Comparison of ENCODE assay signal across 2 cellular contexts in the genomic region with DNA sequence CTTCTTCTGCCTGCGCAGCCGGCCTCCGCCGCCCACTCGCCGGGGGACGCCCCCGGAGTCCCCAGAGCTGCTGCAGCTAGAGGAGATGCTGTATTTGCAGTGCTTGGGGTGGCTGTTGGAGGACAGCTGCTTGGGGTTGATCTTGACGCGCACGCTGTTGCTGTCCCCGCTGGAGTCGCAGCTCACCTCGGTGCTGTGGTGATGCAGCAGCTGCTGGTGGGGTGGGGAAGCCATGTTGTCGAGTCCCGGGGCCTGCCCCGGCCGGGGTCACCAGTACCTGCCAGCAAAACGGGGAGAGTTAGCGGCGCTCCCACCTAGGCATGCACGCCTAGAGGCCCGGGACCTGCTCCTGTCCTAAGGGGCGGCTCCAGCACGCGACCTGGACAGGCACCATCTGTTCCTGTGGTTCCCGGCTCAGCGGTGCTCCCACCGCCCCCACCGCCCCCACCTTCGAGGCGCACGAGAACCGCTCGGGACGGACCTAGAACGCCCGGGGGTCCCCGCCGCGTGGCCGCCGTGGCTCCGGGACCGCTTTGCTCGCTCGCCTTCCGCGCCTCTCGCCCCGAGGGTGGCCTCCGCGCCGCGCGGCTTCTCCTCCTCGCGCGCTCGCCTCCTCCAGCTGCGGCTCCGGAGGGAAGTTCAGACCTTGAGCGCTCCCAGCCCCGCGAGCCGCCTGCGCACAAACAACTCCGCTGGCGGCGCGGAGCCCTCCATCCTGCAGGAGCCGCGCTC.
A peak's percentile ranks its signal among the peaks of the same experiment; 100 is the strongest.
TF ChIP-seq lines count a peak whose summit lies in the region.

No MANE protein-coding gene starts in this region.

TF ChIP-seq in A549, 52 proteins besides CTCF, POLR2A, EP300 and RAD21:
- TF ChIP-seq KDM1A (IDR thresholded peaks at IDR 0.05; ENCODE audit: low read depth), result no peak
- TF ChIP-seq, protein P1, sequence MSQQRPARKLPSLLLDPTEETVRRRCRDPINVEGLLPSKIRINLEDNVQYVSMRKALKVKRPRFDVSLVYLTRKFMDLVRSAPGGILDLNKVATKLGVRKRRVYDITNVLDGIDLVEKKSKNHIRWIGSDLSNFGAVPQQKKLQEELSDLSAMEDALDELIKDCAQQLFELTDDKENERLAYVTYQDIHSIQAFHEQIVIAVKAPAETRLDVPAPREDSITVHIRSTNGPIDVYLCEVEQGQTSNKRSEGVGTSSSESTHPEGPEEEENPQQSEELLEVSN (IDR thresholded peaks at IDR 0.05; ENCODE audit: borderline replicate concordance, low read depth), result 0 out of 2 replicates have a peak, but pooled peaks have one; percentile 14

TF ChIP-seq in GM12878, 131 proteins besides CTCF, POLR2A, EP300 and RAD21:
- TF ChIP-seq MEF2A (IDR thresholded peaks at IDR 0.05; ENCODE audit: insufficient read depth, low read depth, low read length) (no peak), FOXM1 (IDR thresholded peaks at IDR 0.05; ENCODE audit: low read depth, low read length) (no peak), IKZF1 (conservative IDR thresholded peaks at IDR 0.05) (no peak), BHLHE40 (IDR thresholded peaks at IDR 0.05; ENCODE audit: borderline replicate concordance in 1 of 2, low read depth in 2 of 2, low read length in 1 of 2) (no peak), PML (IDR thresholded peaks at IDR 0.05; ENCODE audit: low read length) (no peak), HDAC6 (IDR thresholded peaks at IDR 0.05; ENCODE audit: unreplicated experiment) (peak; percentile 38)
- TF ChIP-seq, protein P2, sequence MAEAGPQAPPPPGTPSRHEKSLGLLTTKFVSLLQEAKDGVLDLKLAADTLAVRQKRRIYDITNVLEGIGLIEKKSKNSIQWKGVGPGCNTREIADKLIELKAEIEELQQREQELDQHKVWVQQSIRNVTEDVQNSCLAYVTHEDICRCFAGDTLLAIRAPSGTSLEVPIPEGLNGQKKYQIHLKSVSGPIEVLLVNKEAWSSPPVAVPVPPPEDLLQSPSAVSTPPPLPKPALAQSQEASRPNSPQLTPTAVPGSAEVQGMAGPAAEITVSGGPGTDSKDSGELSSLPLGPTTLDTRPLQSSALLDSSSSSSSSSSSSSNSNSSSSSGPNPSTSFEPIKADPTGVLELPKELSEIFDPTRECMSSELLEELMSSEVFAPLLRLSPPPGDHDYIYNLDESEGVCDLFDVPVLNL (IDR thresholded peaks at IDR 0.05; ENCODE audit: low read depth, low read length), result no peak
- TF ChIP-seq, protein P3, sequence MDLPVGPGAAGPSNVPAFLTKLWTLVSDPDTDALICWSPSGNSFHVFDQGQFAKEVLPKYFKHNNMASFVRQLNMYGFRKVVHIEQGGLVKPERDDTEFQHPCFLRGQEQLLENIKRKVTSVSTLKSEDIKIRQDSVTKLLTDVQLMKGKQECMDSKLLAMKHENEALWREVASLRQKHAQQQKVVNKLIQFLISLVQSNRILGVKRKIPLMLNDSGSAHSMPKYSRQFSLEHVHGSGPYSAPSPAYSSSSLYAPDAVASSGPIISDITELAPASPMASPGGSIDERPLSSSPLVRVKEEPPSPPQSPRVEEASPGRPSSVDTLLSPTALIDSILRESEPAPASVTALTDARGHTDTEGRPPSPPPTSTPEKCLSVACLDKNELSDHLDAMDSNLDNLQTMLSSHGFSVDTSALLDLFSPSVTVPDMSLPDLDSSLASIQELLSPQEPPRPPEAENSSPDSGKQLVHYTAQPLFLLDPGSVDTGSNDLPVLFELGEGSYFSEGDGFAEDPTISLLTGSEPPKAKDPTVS (IDR thresholded peaks at IDR 0.05; ENCODE audit: low read depth, low read length), result no peak
